Comparison of ENCODE assay signal across 27 cellular contexts in genomic region chr7:123115331-123115730, GRCh38.
"Had no signal": no experiment of that assay in that cellular context is flagged by ENCODE, and none has a peak within 500 bp of the region (broad histone marks: within the 10 kb centered on the region; RNA-seq: fewer than 3 reads in every experiment).

No MANE protein-coding gene starts in this region.

- H3K27me3 ChIP-seq: adrenal gland, body of pancreas, esophagus squamous epithelium, gastroesophageal sphincter had no signal

- H3K27ac ChIP-seq: adrenal gland, body of pancreas, epithelial cell of prostate, esophagus squamous epithelium, gastroesophageal sphincter, VCaP had no signal

- DNase-seq: activated B cell treated with CpG ODN at 0.5 μM for 24 hours; activated CD4-positive, alpha-beta T cell treated with anti-CD3 and anti-CD28 coated beads for 48 hours; activated CD4-positive, alpha-beta T cell treated with anti-CD3 and anti-CD28 coated beads, Interleukin-2, amount 50 U/mL, for 1 hour; activated CD4-positive, alpha-beta T cell treated with anti-CD3 and anti-CD28 coated beads, Interleukin-2, amount 50 U/mL, for 48 hours; activated CD8-positive, alpha-beta memory T cell treated with anti-CD3 and anti-CD28 coated beads for 24 hours; activated CD8-positive, alpha-beta T cell treated with anti-CD3 and anti-CD28 coated beads for 36 hours; activated effector memory CD4-positive, alpha-beta T cell treated with Interleukin-2 at 50 U/mL for 16 hours; activated gamma-delta T cell treated with Interleukin-2 at 50 U/mL for 16 hours; activated naive CD4-positive, alpha-beta T cell treated with Interleukin-2 at 50 U/mL for 16 hours; activated naive CD8-positive, alpha-beta T cell treated with anti-CD3 and anti-CD28 coated beads for 36 hours; activated naive CD8-positive, alpha-beta T cell treated with anti-CD3 and anti-CD28 coated beads, Interleukin-2, amount 50 U/mL, for 24 hours; activated T-cell treated with anti-CD3 and anti-CD28 coated beads, Interleukin-2, amount 50 U/mL, for 4 hours; adrenal gland; amygdala; aorta; body of pancreas; caudate nucleus; effector CD8-positive, alpha-beta T cell; esophagus squamous epithelium; foreskin melanocyte; head of caudate nucleus; T-helper 2 cell had no signal

- H3K4me3 Mint-ChIP-seq: activated B cell treated with CpG ODN at 0.5 μM for 24 hours; activated CD8-positive, alpha-beta T cell treated with anti-CD3 and anti-CD28 coated beads for 36 hours; activated naive CD4-positive, alpha-beta T cell treated with anti-CD3 and anti-CD28 coated beads, Interleukin-2, amount 50 U/mL, for 24 hours; activated naive CD8-positive, alpha-beta T cell treated with anti-CD3 and anti-CD28 coated beads for 36 hours; activated naive CD8-positive, alpha-beta T cell treated with anti-CD3 and anti-CD28 coated beads, Interleukin-2, amount 50 U/mL, for 24 hours; activated T-cell treated with anti-CD3 and anti-CD28 coated beads, Interleukin-2, amount 50 U/mL, for 4 hours; activated T-helper 17 cell treated with anti-CD3 and anti-CD28 coated beads, Interleukin-2, amount 50 U/mL, for 72 hours had no signal

- H3K4me1 Mint-ChIP-seq: activated B cell treated with CpG ODN at 0.5 μM for 24 hours; activated naive CD4-positive, alpha-beta T cell treated with anti-CD3 and anti-CD28 coated beads, Interleukin-2, amount 50 U/mL, for 24 hours; activated naive CD8-positive, alpha-beta T cell treated with anti-CD3 and anti-CD28 coated beads for 36 hours; activated naive CD8-positive, alpha-beta T cell treated with anti-CD3 and anti-CD28 coated beads, Interleukin-2, amount 50 U/mL, for 24 hours; activated T-helper 17 cell treated with anti-CD3 and anti-CD28 coated beads, Interleukin-2, amount 50 U/mL, for 72 hours had no signal

- H3K9me3 ChIP-seq: adrenal gland, body of pancreas, esophagus squamous epithelium, gastroesophageal sphincter had no signal

- H3K36me3 Mint-ChIP-seq: activated naive CD4-positive, alpha-beta T cell treated with anti-CD3 and anti-CD28 coated beads, Interleukin-2, amount 50 U/mL, for 24 hours; activated naive CD8-positive, alpha-beta T cell treated with anti-CD3 and anti-CD28 coated beads for 36 hours had no signal

- H3K4me3 ChIP-seq: adrenal gland, body of pancreas, esophagus squamous epithelium, gastroesophageal sphincter had no signal

- H3K27me3 Mint-ChIP-seq: activated B cell treated with CpG ODN at 0.5 μM for 24 hours; activated CD8-positive, alpha-beta T cell treated with anti-CD3 and anti-CD28 coated beads for 36 hours; activated naive CD4-positive, alpha-beta T cell treated with anti-CD3 and anti-CD28 coated beads, Interleukin-2, amount 50 U/mL, for 24 hours; activated naive CD8-positive, alpha-beta T cell treated with anti-CD3 and anti-CD28 coated beads for 36 hours; activated naive CD8-positive, alpha-beta T cell treated with anti-CD3 and anti-CD28 coated beads, Interleukin-2, amount 50 U/mL, for 24 hours; activated T-helper 17 cell treated with anti-CD3 and anti-CD28 coated beads, Interleukin-2, amount 50 U/mL, for 72 hours had no signal

- H3K4me1 ChIP-seq: adrenal gland, body of pancreas, esophagus squamous epithelium, gastroesophageal sphincter had no signal

- H3K36me3 ChIP-seq: adrenal gland, esophagus squamous epithelium, gastroesophageal sphincter had no signal

- H3K27ac Mint-ChIP-seq: activated B cell treated with CpG ODN at 0.5 μM for 24 hours; activated CD8-positive, alpha-beta T cell treated with anti-CD3 and anti-CD28 coated beads for 36 hours; activated naive CD4-positive, alpha-beta T cell treated with anti-CD3 and anti-CD28 coated beads, Interleukin-2, amount 50 U/mL, for 24 hours; activated naive CD8-positive, alpha-beta T cell treated with anti-CD3 and anti-CD28 coated beads for 36 hours; activated naive CD8-positive, alpha-beta T cell treated with anti-CD3 and anti-CD28 coated beads, Interleukin-2, amount 50 U/mL, for 24 hours; activated T-helper 17 cell treated with anti-CD3 and anti-CD28 coated beads, Interleukin-2, amount 50 U/mL, for 72 hours had no signal
